8 cellular contexts compared by ENCODE assay signal in genomic region chr1:167059045-167059728, GRCh38. TPM values are rescaled to one million over a fixed set of nuclear protein-coding genes. Genes with fewer than 3 reads are reported as not detected.
DNase-seq lines count a peak whose midpoint lies in the region; ATAC-seq and TF ChIP-seq lines count a peak whose summit lies in the region.

No MANE protein-coding gene starts in this region.

- H3K4me1 ChIP-seq in iPS-20b (ENCODE audit: insufficient read depth, low read length) (peaks cover 7% of the 10 kb centered on the region; the same call in 1 of the 2 replicates), spleen (peaks cover 0 to 9% (median 4%) of the 10 kb centered on the region in 6 donors)

- 0 out of 2 replicates have a peak overlapping the region, but pooled peaks have one; percentile 31 for H3K9ac ChIP-seq in iPS-20b (ENCODE audit: low read depth, low read length)

- peak; percentile 97 for TF ChIP-seq CTCF in AG04450 (IDR thresholded peaks at IDR 0.05; ENCODE audit: low read depth, low read length)
- peak; percentile 94 for TF ChIP-seq CTCF in astrocyte of the cerebellum (IDR thresholded peaks at IDR 0.05; ENCODE audit: low read depth, low read length, missing control alignments)
- peak; percentile 88 to 97 (median 93) for TF ChIP-seq CTCF in spleen (IDR thresholded peaks at IDR 0.05 in 8 of 11, conservative IDR thresholded peaks at IDR 0.05 in 3 of 11)

- no peaks in the 10 kb centered on the region for H3K9me3 ChIP-seq in AG04450 (ENCODE audit: control insufficient read depth, insufficient read depth, low read length)
- H3K9me3 ChIP-seq in iPS-20b (ENCODE audit: insufficient read depth, low read depth, low read length): no peaks in the 10 kb centered on the region
- H3K9me3 ChIP-seq in spleen: no peaks in the 10 kb centered on the region

- WGBS in spleen, 5 donors: 13 to 17% (median 15%) methylated on average over 16 of the region's 16 CpGs

- peak; percentile 42 for ATAC-seq in GM18909 (IDR thresholded peaks at IDR 0.05; ENCODE audit: poor library complexity, unreplicated experiment)
- no peak for ATAC-seq in GM18870 (IDR thresholded peaks at IDR 0.05; ENCODE audit: unreplicated experiment)

- intact Hi-C loops in spleen (cut with DNase I; ENCODE audit: low total_unique reads): loop anchor here (2.0 kb wide), 1 partner anchor 148 kb away; no protein-coding TSS in a partner anchor

- CTCF ChIA-PET in AG04450 (lab: Charles Lee): interaction anchor here (0.6 to 7.6 kb wide), 71 partner anchors 8 to 1196 kb away, joined by 3 to 284 read pairs (median 4); partner anchors contain the start of genes CREG1, POU2F1 and TADA1

- peak; percentile 27 for DNase-seq in AG04450 (ENCODE audit: low read depth, low spot score)
- peak; percentile 61 for DNase-seq in NCI-H1105 treated with DMSO at 0.1 percent for 48 hours (lab: John Stamatoyannopoulos, UW)
- DNase-seq in T1000 (lab: John Stamatoyannopoulos, UW): peak; percentile 18
- peak; percentile 43 for DNase-seq in astrocyte of the cerebellum (ENCODE audit: low read depth)
- DNase-seq in spleen: peak; percentile 84

- no peaks in the 10 kb centered on the region for H3K36me3 ChIP-seq in iPS-20b (ENCODE audit: insufficient read depth, low read depth, low read length)
- no peaks in the 10 kb centered on the region for H3K36me3 ChIP-seq in spleen

- H3K27me3 ChIP-seq in AG04450 (ENCODE audit: control insufficient read depth, insufficient read depth, low read length): no peaks in the 10 kb centered on the region
- H3K27me3 ChIP-seq in iPS-20b (ENCODE audit: insufficient read depth, low read length): no peaks in the 10 kb centered on the region
- H3K27me3 ChIP-seq in spleen (replicated peaks in 1 of 7): no peaks in the 10 kb centered on the region

- in situ Hi-C loops in astrocyte of the cerebellum (cut with HindIII; ENCODE audit: low sequenced_read_pairs): loop anchor here (10.0 to 25.0 kb wide), 2 partner anchors 154 to 353 kb away; no protein-coding TSS in a partner anchor

- H3K4me3 ChIP-seq in AG04450 (ENCODE audit: low read depth, low read length) (no peak overlapping the region), astrocyte of the cerebellum (ENCODE audit: low read depth, low read length) (no peak overlapping the region), iPS-20b (ENCODE audit: low read length) (peak overlapping the region; percentile 45; the same call in 1 of the 2 replicates), spleen (peak overlapping the region in 1 of 8 donors; percentile 39)

- POLR2A ChIA-PET in AG04450 (lab: Yijun Ruan, JAX): no interaction called here

- H3K27ac ChIP-seq in AG04450 (ENCODE audit: low read depth, low read length): no peak overlapping the region
- no peak overlapping the region for H3K27ac ChIP-seq in iPS-20b (ENCODE audit: low read length)
- no peak overlapping the region for H3K27ac ChIP-seq in spleen

- TF ChIP-seq POLR2A in spleen (IDR thresholded peaks at IDR 0.05): no peak

RNA-seq across cellular contexts. Expression of gene GPA33, which starts 31.0 kb away (rescaled TPM):
- polyA plus RNA-seq in AG04450 (2011; rRNA removed) (not detected in 2 replicates), spleen (under 1 TPM; 0.07 to 0.85 (median 0.16) TPM)
- polyA minus RNA-seq in AG04450 (2011; rRNA and poly(A)+ RNA removed): not detected in 2 replicates
- 1 to 10 TPM in 4 of 7 donors, under 1 TPM in 3; 0.54 to 1.4 (median 1.0) TPM for total RNA-seq in spleen

RNA-seq across cellular contexts. Expression of gene STYXL2, which starts 34.7 kb away (rescaled TPM):
- polyA plus RNA-seq in AG04450 (2011; rRNA removed): not detected in 2 replicates
- polyA minus RNA-seq in AG04450 (2011; rRNA and poly(A)+ RNA removed): not detected in 2 replicates
- total RNA-seq in spleen: not detected
- polyA plus RNA-seq in spleen: not detected

Comparison
In these comparisons a context has a peak if more than half of its experiments do, and no peak if none do; other contexts are left out.
1. DNase-seq: peak in every context shown above with its lines; median percentile 84 in spleen; 61 in NCI-H1105 treated with DMSO at 0.1 percent for 48 hours; 43 in astrocyte of the cerebellum; 27 in AG04450; 18 in T1000.